In the genomic region with DNA sequence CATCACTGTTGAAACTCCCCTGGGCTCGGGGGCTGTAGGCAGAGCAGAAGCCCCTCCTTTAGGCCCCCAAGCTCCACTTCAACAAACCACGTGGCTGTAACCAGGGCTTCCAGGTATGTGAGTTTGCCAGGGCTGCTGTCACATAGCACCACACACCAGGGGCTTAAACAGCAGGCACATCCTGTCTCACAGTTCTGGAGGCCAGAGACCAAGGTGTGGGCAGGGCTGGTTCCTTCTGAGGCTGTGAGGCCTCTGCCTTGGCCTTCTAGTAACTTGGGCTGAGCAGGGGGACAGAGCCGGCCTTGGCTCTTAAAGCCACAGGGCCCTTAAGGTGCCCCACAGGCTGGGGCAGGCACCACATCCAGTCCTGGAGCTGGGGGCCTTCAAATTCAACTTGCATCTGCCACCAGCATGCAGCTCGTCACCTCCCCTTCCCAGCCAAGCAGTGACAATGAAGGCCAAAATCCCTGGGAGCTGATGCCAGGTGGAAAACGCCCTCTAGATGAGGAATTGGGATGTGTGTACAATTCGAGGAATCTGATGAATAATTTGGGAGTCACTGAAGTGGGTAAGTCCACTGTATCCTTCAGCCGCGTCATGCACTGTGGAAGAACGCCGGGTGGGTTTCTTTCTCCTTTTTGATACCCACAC, we compare ENCODE assay signal across 29 cellular contexts.
A peak's percentile ranks its signal among the peaks of the same experiment; 100 is the strongest.
DNase-seq lines count a peak whose midpoint lies in the region; ATAC-seq and TF ChIP-seq lines count a peak whose summit lies in the region.
"Had no signal": no experiment of that assay in that cellular context is flagged by ENCODE, and none has a peak within 500 bp of the region (broad histone marks: within the 10 kb centered on the region; RNA-seq: fewer than 3 reads in every experiment).

No MANE protein-coding gene starts in this region.

- H3K9me3 Mint-ChIP-seq in chondrocyte (ENCODE audit: low read depth): peaks cover 6% of the 10 kb centered on the region
- H3K9me3 Mint-ChIP-seq in nephron progenitor cell: peaks cover 20% of the 10 kb centered on the region
- H3K9me3 Mint-ChIP-seq: activated CD4-positive, alpha-beta T cell treated with anti-CD3 and anti-CD28 coated beads, Interleukin-2, amount 10 ng/mL, durations not matched to agents 24 days and 14 days; stimulated activated effector memory CD8-positive, alpha-beta T cell treated with anti-CD3 and anti-CD28 coated beads, Interleukin-12 subunit alpha, Interleukin-12 subunit beta, amount 100 ng/mL, for 72 hours had no signal

- no peaks in the 10 kb centered on the region for H3K9me3 ChIP-seq in KOPT-K1 (ENCODE audit: insufficient read depth, low read length, poor library complexity, severe bottlenecking)
- H3K9me3 ChIP-seq: BE2C, breast epithelium, colonic mucosa, esophagus squamous epithelium, MG63, upper lobe of right lung had no signal

- H3K36me3 Mint-ChIP-seq in chondrocyte (ENCODE audit: low read depth): peaks cover 4% of the 10 kb centered on the region
- peaks cover 6% of the 10 kb centered on the region for H3K36me3 Mint-ChIP-seq in nephron progenitor cell (ENCODE audit: low read depth)
- H3K36me3 Mint-ChIP-seq: activated CD8-positive, alpha-beta memory T cell treated with anti-CD3 and anti-CD28 coated beads, Interleukin-2, amount 10 ng/mL, durations not matched to agents 7 days and 5 days; stimulated activated effector memory CD8-positive, alpha-beta T cell treated with anti-CD3 and anti-CD28 coated beads, Interleukin-12 subunit alpha, Interleukin-12 subunit beta, amount 100 ng/mL, for 72 hours had no signal

- peak overlapping the region; percentile 26 for H3K27ac ChIP-seq in KOPT-K1 (ENCODE audit: low read depth, low read length, poor library complexity, severe bottlenecking)
- H3K27ac ChIP-seq: 22Rv1, breast epithelium, colonic mucosa, esophagus squamous epithelium, SK-N-MC, skin epidermis, upper lobe of right lung had no signal

- H3K4me1 Mint-ChIP-seq in chondrocyte (ENCODE audit: low read depth) (peaks cover 7% of the 10 kb centered on the region), nephron progenitor cell (peaks cover 33% of the 10 kb centered on the region)

- H3K36me3 ChIP-seq in KOPT-K1 (ENCODE audit: insufficient read depth, low read length): no peaks in the 10 kb centered on the region
- H3K36me3 ChIP-seq: BE2C, breast epithelium, colonic mucosa, esophagus squamous epithelium, MG63, upper lobe of right lung had no signal

- ATAC-seq in GM18868 (IDR thresholded peaks at IDR 0.05; ENCODE audit: unreplicated experiment): no peak
- ATAC-seq: activated CD8-positive, alpha-beta memory T cell treated with anti-CD3 and anti-CD28 coated beads, Interleukin-2, amount 10 ng/mL, durations not matched to agents 7 days and 5 days; stimulated activated effector memory CD8-positive, alpha-beta T cell treated with anti-CD3 and anti-CD28 coated beads, Interleukin-12 subunit alpha, Interleukin-12 subunit beta, amount 100 ng/mL, for 72 hours; upper lobe of right lung had no signal

- no peak overlapping the region for H3K4me3 Mint-ChIP-seq in chondrocyte (ENCODE audit: unreplicated experiment)
- no peak overlapping the region for H3K4me3 Mint-ChIP-seq in nephron progenitor cell
- H3K4me3 Mint-ChIP-seq: activated CD4-positive, alpha-beta T cell treated with anti-CD3 and anti-CD28 coated beads, Interleukin-2, amount 10 ng/mL, durations not matched to agents 24 days and 14 days; activated CD8-positive, alpha-beta memory T cell treated with anti-CD3 and anti-CD28 coated beads, Interleukin-2, amount 10 ng/mL, durations not matched to agents 7 days and 5 days; stimulated activated effector memory CD8-positive, alpha-beta T cell treated with anti-CD3 and anti-CD28 coated beads, Interleukin-12 subunit alpha, Interleukin-12 subunit beta, amount 100 ng/mL, for 72 hours had no signal

- DNase-seq in DMS 273 (lab: John Stamatoyannopoulos, UW; ENCODE audit: unreplicated experiment) (peak; percentile 47), DMS 273 treated with DMSO at 0.1 percent for 48 hours (lab: John Stamatoyannopoulos, UW) (no peak), chondrocyte (ENCODE audit: low spot score) (peak; percentile 59), nephron progenitor cell (no peak), mesenteric fat pad (ENCODE audit: low spot score) (no peak), foreskin melanocyte (no peak)
- DNase-seq: activated CD4-positive, alpha-beta T cell treated with anti-CD3 and anti-CD28 coated beads, Interleukin-2, amount 10 ng/mL, durations not matched to agents 24 days and 14 days; activated CD8-positive, alpha-beta memory T cell treated with anti-CD3 and anti-CD28 coated beads, Interleukin-2, amount 10 ng/mL, durations not matched to agents 7 days and 5 days; activated naive CD4-positive, alpha-beta T cell treated with anti-CD3 and anti-CD28 coated beads, Interleukin-2, amount 50 U/mL, for 16 hours; amygdala; BE2C; colonic mucosa; DMS79; esophagus squamous epithelium; kidney glomerular epithelial cell; MG63; NCI-H1417 treated with DMSO at 0.1 percent for 48 hours; NCI-H510A treated with DMSO at 0.1 percent for 48 hours; stimulated activated CD4-positive, alpha-beta T cell treated with anti-CD3 and anti-CD28 coated beads, Interleukin-2, amount 100 ng/mL, for 24 hours; substantia nigra; T-helper 2 cell had no signal

- H3K27me3 Mint-ChIP-seq in chondrocyte (ENCODE audit: low read depth) (peaks cover 17% of the 10 kb centered on the region), nephron progenitor cell (ENCODE audit: low read depth, poor library complexity) (peaks cover 10% of the 10 kb centered on the region)

- H3K27ac Mint-ChIP-seq in chondrocyte (ENCODE audit: unreplicated experiment) (no peak overlapping the region), nephron progenitor cell (peak overlapping the region; percentile 80)
- H3K27ac Mint-ChIP-seq: activated CD4-positive, alpha-beta T cell treated with anti-CD3 and anti-CD28 coated beads, Interleukin-2, amount 10 ng/mL, durations not matched to agents 24 days and 14 days; activated CD8-positive, alpha-beta memory T cell treated with anti-CD3 and anti-CD28 coated beads, Interleukin-2, amount 10 ng/mL, durations not matched to agents 7 days and 5 days; stimulated activated effector memory CD8-positive, alpha-beta T cell treated with anti-CD3 and anti-CD28 coated beads, Interleukin-12 subunit alpha, Interleukin-12 subunit beta, amount 100 ng/mL, for 72 hours had no signal

- TF ChIP-seq CTCF in chondrocyte (IDR thresholded peaks at IDR 0.05) (no peak), nephron progenitor cell (IDR thresholded peaks at IDR 0.05) (no peak)

Comparison
In these comparisons a context has a peak if more than half of its experiments do, and no peak if none do; other contexts are left out.
1. DNase-seq: peak in DMS 273 (single experiment) and chondrocyte (single experiment); none in DMS 273 treated with DMSO at 0.1 percent for 48 hours (single experiment), nephron progenitor cell (single experiment), mesenteric fat pad (single experiment) and foreskin melanocyte (single experiment).